ENCODE assay signal across 31 cellular contexts in genomic region chr19:29255006-29255405, GRCh38.
"Had no signal": no experiment of that assay in that cellular context is flagged by ENCODE, and none has a peak within 500 bp of the region (broad histone marks: within the 10 kb centered on the region; RNA-seq: fewer than 3 reads in every experiment).

No MANE protein-coding gene starts in this region.

- H3K36me3 ChIP-seq: left lung, lower lobe of right lung, neural progenitor cell, pancreas, prostate gland, stomach, thyroid gland, transverse colon, uterus had no signal

- H3K27me3 ChIP-seq: neural progenitor cell, pancreas, testis, thyroid gland, transverse colon, uterus had no signal

- H3K4me3 Mint-ChIP-seq: mesothelial cell of epicardium; natural killer cell; nephron progenitor cell; neural progenitor cell; stimulated activated naive B cell treated with anti-CD40 and anti-IgM and Interleukin-4, amounts not matched to agents 10 μg/mL and 1 μg/mL and 100 μg/mL, for 72 hours had no signal

- H3K36me3 Mint-ChIP-seq: mesothelial cell of epicardium; naive B cell; natural killer cell; neural progenitor cell; stimulated activated naive B cell treated with anti-CD40 and anti-IgM and Interleukin-4, amounts not matched to agents 10 μg/mL and 1 μg/mL and 100 μg/mL, for 72 hours had no signal

- H3K4me3 ChIP-seq: left lung, lower lobe of right lung, neural progenitor cell, pancreas, prostate gland, skin epidermis, stomach, testis, thyroid gland, transverse colon, uterus had no signal

- H3K4me2 ChIP-seq: neural progenitor cell had no signal

- H3K4me1 ChIP-seq: left lung, lower lobe of right lung, neural progenitor cell, pancreas, prostate gland, stomach, testis, thyroid gland, transverse colon, uterus had no signal

- DNase-seq: hypothalamus; kidney glomerular epithelial cell; left cardiac atrium; left lung; lower lobe of right lung; mammary epithelial cell; mesenchymal stem cell; naive B cell; natural killer cell; nephron progenitor cell; pancreas; posterior cingulate gyrus; retina; right cardiac atrium; stimulated activated CD4-positive, alpha-beta T cell treated with anti-CD3 and anti-CD28 coated beads, Interleukin-12 subunit alpha, Interleukin-12 subunit beta, amount 100 ng/mL, for 4 hours; stimulated activated CD4-positive, alpha-beta T cell treated with anti-CD3 and anti-CD28 coated beads, Interleukin-15, amount 100 ng/mL, for 24 hours; stimulated activated CD4-positive, alpha-beta T cell treated with anti-CD3 and anti-CD28 coated beads, Interleukin-2, amount 100 ng/mL, for 24 hours; stimulated activated CD4-positive, alpha-beta T cell treated with anti-CD3 and anti-CD28 coated beads, Interleukin-4, amount 100 ng/mL, for 1 hour; stimulated activated naive B cell treated with anti-CD40 and anti-IgM and Interleukin-4, amounts not matched to agents 10 μg/mL and 1 μg/mL and 100 μg/mL, for 72 hours; stimulated activated naive CD8-positive, alpha-beta T cell treated with anti-CD3 and anti-CD28 coated beads, Interleukin-15, Interleukin-2, amounts not matched to agents 100 U/mL and 50 U/mL, for 24 hours; stomach; testis; thyroid gland; transverse colon; uterus had no signal

- H3K9me3 ChIP-seq: left lung, lower lobe of right lung, pancreas, prostate gland, stomach, testis, thyroid gland, transverse colon, uterus had no signal

- FAIRE-seq: keratinocyte, pancreas had no signal

- H3K9me3 Mint-ChIP-seq: mesothelial cell of epicardium, natural killer cell had no signal

- H3K4me1 Mint-ChIP-seq: mesothelial cell of epicardium; naive B cell; neural progenitor cell; stimulated activated naive B cell treated with anti-CD40 and anti-IgM and Interleukin-4, amounts not matched to agents 10 μg/mL and 1 μg/mL and 100 μg/mL, for 72 hours had no signal

- ATAC-seq: left cardiac atrium; left lung; lower lobe of right lung; natural killer cell; pancreas; right cardiac atrium; sciatic nerve; stimulated activated naive B cell treated with anti-CD40 and anti-IgM and Interleukin-4, amounts not matched to agents 10 μg/mL and 1 μg/mL and 100 μg/mL, for 72 hours; stimulated activated naive CD8-positive, alpha-beta T cell treated with anti-CD3 and anti-CD28 coated beads, Interleukin-15, Interleukin-2, amounts not matched to agents 100 U/mL and 50 U/mL, for 24 hours had no signal

- H2AFZ ChIP-seq: neural progenitor cell had no signal

- H3K9ac ChIP-seq: neural progenitor cell had no signal

- H3K27ac Mint-ChIP-seq: mesothelial cell of epicardium; naive B cell; natural killer cell; nephron progenitor cell; neural progenitor cell; stimulated activated naive B cell treated with anti-CD40 and anti-IgM and Interleukin-4, amounts not matched to agents 10 μg/mL and 1 μg/mL and 100 μg/mL, for 72 hours had no signal

- H3K27ac ChIP-seq: left lung, lower lobe of right lung, neural progenitor cell, pancreas, prostate gland, skin epidermis, stomach, testis, thyroid gland, transverse colon, uterus had no signal
